9 cellular contexts compared by ENCODE assay signal in the genomic region with DNA sequence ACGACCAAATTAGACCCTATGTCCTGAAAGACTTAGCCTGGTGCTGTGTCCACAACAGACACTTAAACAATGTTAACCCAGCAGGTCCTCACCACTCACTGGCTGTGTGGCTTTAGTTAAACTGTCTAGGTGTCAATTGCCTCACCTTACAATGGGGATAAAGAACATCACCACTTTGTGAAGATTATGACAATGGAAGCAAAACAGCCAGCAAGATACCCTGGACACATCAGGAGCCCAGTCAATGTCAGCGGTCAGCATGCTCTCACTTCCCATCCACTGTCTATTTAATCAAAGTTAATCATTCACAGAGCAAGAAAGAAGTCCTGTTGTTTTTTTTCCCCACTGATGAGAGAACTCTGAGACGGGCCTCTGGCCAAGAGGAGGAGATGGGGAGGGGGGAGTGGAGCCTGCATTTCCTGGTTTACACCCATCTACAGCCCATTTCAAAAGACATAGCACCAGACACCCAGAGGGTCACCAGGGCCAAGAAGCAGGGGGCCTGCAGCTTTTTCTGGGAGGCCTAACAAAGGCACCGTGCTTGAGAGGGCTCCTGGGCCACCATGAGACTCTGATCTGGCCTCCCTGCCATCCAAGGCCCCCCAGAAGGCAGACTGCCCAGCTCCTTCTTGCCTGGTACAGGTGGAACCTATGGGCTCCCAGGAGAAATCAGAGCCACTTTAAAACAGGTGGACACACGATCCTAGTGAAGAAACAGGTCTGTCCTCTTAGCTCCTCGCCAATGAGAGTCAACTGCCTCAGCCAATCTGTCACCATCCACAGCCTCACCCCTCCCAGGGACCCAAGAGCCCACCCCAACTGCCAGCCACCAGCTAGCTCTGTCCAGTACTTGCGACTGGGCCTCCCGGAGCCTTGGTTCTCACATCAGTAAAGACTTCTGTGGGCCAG. TPM values are rescaled to one million over a fixed set of nuclear protein-coding genes. Genes with fewer than 3 reads are reported as not detected.
DNase-seq lines count a peak whose midpoint lies in the region; ATAC-seq and TF ChIP-seq lines count a peak whose summit lies in the region.
"Had no signal": no experiment of that assay in that cellular context is flagged by ENCODE, and none has a peak within 500 bp of the region (broad histone marks: within the 10 kb centered on the region; RNA-seq: fewer than 3 reads in every experiment).

No MANE protein-coding gene starts in this region.

- H3K4me2 ChIP-seq in neural progenitor cell = peak overlapping the region; percentile 59

- H3K9me3 Mint-ChIP-seq in CD14-positive monocyte (no peaks in the 10 kb centered on the region), neural progenitor cell (no peaks in the 10 kb centered on the region)
- H3K9me3 Mint-ChIP-seq in stimulated activated memory B cell treated with anti-CD40 and anti-IgM and Interleukin-4, amounts not matched to agents 10 μg/mL and 1 μg/mL and 100 μg/mL, for 72 hours = no peaks in the 10 kb centered on the region

- H3K9me3 ChIP-seq in SJSA1 (replicated peaks) (no peaks in the 10 kb centered on the region), esophagus muscularis mucosa (no peaks in the 10 kb centered on the region), neural progenitor cell (ENCODE audit: low read depth) (no peaks in the 10 kb centered on the region)

- H3K27ac Mint-ChIP-seq in CD14-positive monocyte (peak overlapping the region; percentile 24 to 89 (median 85)), neural progenitor cell (peak overlapping the region; percentile 87)
- no peak overlapping the region for H3K27ac Mint-ChIP-seq in stimulated activated memory B cell treated with anti-CD40 and anti-IgM and Interleukin-4, amounts not matched to agents 10 μg/mL and 1 μg/mL and 100 μg/mL, for 72 hours

- H3F3A ChIP-seq in neural progenitor cell (ENCODE audit: low read depth) = peaks cover 36% of the 10 kb centered on the region

- DNase-seq in CD14-positive monocyte (ENCODE audit: low spot score) (no peak), SJSA1 (ENCODE audit: low read depth in 1 of 2, low spot score in 2 of 2) (peak in 1 of 2 experiments; percentile 22), esophagus muscularis mucosa (ENCODE audit: extremely low spot score) (no peak), neural progenitor cell (ENCODE audit: low spot score) (no peak)
- DNase-seq: GF-D8 had no signal

- no peak for ATAC-seq in stimulated activated memory B cell treated with anti-CD40 and anti-IgM and Interleukin-4, amounts not matched to agents 10 μg/mL and 1 μg/mL and 100 μg/mL, for 72 hours
- no peak for ATAC-seq in HG03565 (IDR thresholded peaks at IDR 0.05; ENCODE audit: unreplicated experiment)
- no peak for ATAC-seq in HG03521 (IDR thresholded peaks at IDR 0.05; ENCODE audit: unreplicated experiment)
- ATAC-seq in HG03280 (IDR thresholded peaks at IDR 0.05; ENCODE audit: unreplicated experiment) = no peak

- peaks cover 86% of the 10 kb centered on the region for H3K4me1 Mint-ChIP-seq in CD14-positive monocyte
- H3K4me1 Mint-ChIP-seq in neural progenitor cell = peaks cover 61% of the 10 kb centered on the region
- no peaks in the 10 kb centered on the region for H3K4me1 Mint-ChIP-seq in stimulated activated memory B cell treated with anti-CD40 and anti-IgM and Interleukin-4, amounts not matched to agents 10 μg/mL and 1 μg/mL and 100 μg/mL, for 72 hours

- peaks cover 98% of the 10 kb centered on the region for H3K79me2 ChIP-seq in neural progenitor cell (ENCODE audit: low read depth)

- intact Hi-C loops in CD14-positive monocyte (cut with micrococcal nuclease) (no loop called here), esophagus muscularis mucosa (cut with DNase I) (no loop called here)

- H3K27me3 Mint-ChIP-seq in CD14-positive monocyte (ENCODE audit: low read depth in 3 of 3) (no peaks in the 10 kb centered on the region), neural progenitor cell (ENCODE audit: insufficient read depth, low read depth) (peaks cover 3% of the 10 kb centered on the region)
- peaks cover 19% of the 10 kb centered on the region for H3K27me3 Mint-ChIP-seq in stimulated activated memory B cell treated with anti-CD40 and anti-IgM and Interleukin-4, amounts not matched to agents 10 μg/mL and 1 μg/mL and 100 μg/mL, for 72 hours

- H3K4me3 Mint-ChIP-seq in CD14-positive monocyte = no peak overlapping the region
- no peak overlapping the region for H3K4me3 Mint-ChIP-seq in neural progenitor cell
- no peak overlapping the region for H3K4me3 Mint-ChIP-seq in stimulated activated memory B cell treated with anti-CD40 and anti-IgM and Interleukin-4, amounts not matched to agents 10 μg/mL and 1 μg/mL and 100 μg/mL, for 72 hours

- no peak overlapping the region for H3K9ac ChIP-seq in neural progenitor cell

- H3K36me3 Mint-ChIP-seq in CD14-positive monocyte (peaks cover 12 to 45% of the 10 kb centered on the region in 2 donors), neural progenitor cell (peaks cover 3% of the 10 kb centered on the region)
- no peaks in the 10 kb centered on the region for H3K36me3 Mint-ChIP-seq in stimulated activated memory B cell treated with anti-CD40 and anti-IgM and Interleukin-4, amounts not matched to agents 10 μg/mL and 1 μg/mL and 100 μg/mL, for 72 hours

- H3K4me1 ChIP-seq in SJSA1 (replicated peaks) (peaks cover 68% of the 10 kb centered on the region), esophagus muscularis mucosa (peaks cover 98 to 100% (median 100%) of the 10 kb centered on the region in 4 donors), neural progenitor cell (peaks cover 35% of the 10 kb centered on the region)

- no peaks in the 10 kb centered on the region for H3K27me3 ChIP-seq in SJSA1 (replicated peaks)
- no peaks in the 10 kb centered on the region for H3K27me3 ChIP-seq in esophagus muscularis mucosa
- H3K27me3 ChIP-seq in neural progenitor cell = no peaks in the 10 kb centered on the region

- H2AFZ ChIP-seq in neural progenitor cell (replicated peaks) = no peak overlapping the region

- no peak for TF ChIP-seq POLR2A in esophagus muscularis mucosa (IDR thresholded peaks at IDR 0.05; ENCODE audit: low read depth)

- no peak for TF ChIP-seq EP300 in esophagus muscularis mucosa (IDR thresholded peaks at IDR 0.05)

- peaks cover 84% of the 10 kb centered on the region for H4K20me1 ChIP-seq in neural progenitor cell (ENCODE audit: low read depth)

- no peak for TF ChIP-seq CTCF in CD14-positive monocyte (IDR thresholded peaks at IDR 0.05)
- TF ChIP-seq CTCF in esophagus muscularis mucosa (IDR thresholded peaks at IDR 0.05) = no peak
- no peak for TF ChIP-seq CTCF in neural progenitor cell (IDR thresholded peaks at IDR 0.05)

- 31% methylated on average over 8 of the region's 8 CpGs for WGBS in esophagus muscularis mucosa

- H3K27ac ChIP-seq in SJSA1 (peak overlapping the region; percentile 51), esophagus muscularis mucosa (replicated peaks in 1 of 4) (peak overlapping the region; percentile 90 to 98 (median 97)), neural progenitor cell (peak overlapping the region; percentile 34)

- H3K4me3 ChIP-seq in SJSA1 = no peak overlapping the region
- peak overlapping the region in 2 of 4 donors; percentile 9 to 11 for H3K4me3 ChIP-seq in esophagus muscularis mucosa
- H3K4me3 ChIP-seq in neural progenitor cell = no peak overlapping the region

- H3K36me3 ChIP-seq in SJSA1 (peaks cover 75% of the 10 kb centered on the region), esophagus muscularis mucosa (peaks cover 0 to 8% (median 0%) of the 10 kb centered on the region in 4 donors), neural progenitor cell (no peaks in the 10 kb centered on the region)

RNA-seq across cellular contexts. Expression of a gene that starts 40.3 kb away (rescaled TPM):
- 10 to 100 TPM; 41.4 to 75.0 TPM for polyA plus RNA-seq in CD14-positive monocyte
- 262 and 370 TPM in 2 replicates for total RNA-seq in SJSA1 (2014; rRNA removed; shearing (Covaris generic))
- total RNA-seq in esophagus muscularis mucosa (1,000 to 10,000 TPM in 3 of 4 donors, 100 to 1,000 TPM in 1; 958 to 2,110 (median 1,439) TPM), neural progenitor cell (ENCODE audit: low replicate concordance) (70.7 and 97.7 TPM in 2 replicates)

Comparison
In these comparisons a context has a peak if more than half of its experiments do, and no peak if none do; other contexts are left out.
1. H3K27ac ChIP-seq: peak in every context shown above with its lines; median percentile 97 in esophagus muscularis mucosa; 51 in SJSA1; 34 in neural progenitor cell.